In genomic region chr5:170522211-170523128, GRCh38 we compare ENCODE assay signal across 10 cellular contexts. TPM values are rescaled to one million over a fixed set of nuclear protein-coding genes. Genes with fewer than 3 reads are reported as not detected.
DNase-seq lines count a peak whose midpoint lies in the region; ATAC-seq and TF ChIP-seq lines count a peak whose summit lies in the region.
"Had no signal": no experiment of that assay in that cellular context is flagged by ENCODE, and none has a peak within 500 bp of the region (broad histone marks: within the 10 kb centered on the region; RNA-seq: fewer than 3 reads in every experiment).

No MANE protein-coding gene starts in this region.

- peaks cover 12% of the 10 kb centered on the region for H3K4me1 ChIP-seq in RWPE2 (ENCODE audit: insufficient read depth, poor library complexity, severe bottlenecking)
- peaks cover 0 to 16% (median 4%) of the 10 kb centered on the region in 4 donors for H3K4me1 ChIP-seq in tibial nerve

- no peak overlapping the region for H3K4me3 Mint-ChIP-seq in HFFc6
- H3K4me3 Mint-ChIP-seq: CD14-positive monocyte had no signal

- H3K27me3 ChIP-seq in RWPE2 (ENCODE audit: insufficient read depth, poor library complexity, severe bottlenecking) = no peaks in the 10 kb centered on the region
- H3K27me3 ChIP-seq in tibial nerve = no peaks in the 10 kb centered on the region

- H3K4me3 ChIP-seq in RWPE2 (ENCODE audit: severe bottlenecking) = no peak overlapping the region
- H3K4me3 ChIP-seq in fibroblast of mammary gland (ENCODE audit: control insufficient read depth, low read depth, low read length) = no peak overlapping the region
- H3K4me3 ChIP-seq in tibial nerve = no peak overlapping the region

- no peak overlapping the region for H3K27ac Mint-ChIP-seq in HFFc6

- WGBS in tibial nerve, 2 donors = 27 to 41% methylated on average over 8 to 10 of the region's 10 CpGs

- no peak for TF ChIP-seq CTCF in HFFc6 (IDR thresholded peaks at IDR 0.05)
- no peak for TF ChIP-seq CTCF in RWPE2 (IDR thresholded peaks at IDR 0.05; ENCODE audit: poor library complexity, severe bottlenecking)
- TF ChIP-seq CTCF in fibroblast of mammary gland (conservative IDR thresholded peaks at IDR 0.05; ENCODE audit: control insufficient read depth, insufficient read depth, low read depth, low read length) = no peak
- TF ChIP-seq CTCF in tibial nerve (IDR thresholded peaks at IDR 0.05) = no peak

- H3K9me3 Mint-ChIP-seq in HFFc6 = peaks cover 8% of the 10 kb centered on the region; the same call in 1 of the 2 replicates

- TF ChIP-seq POLR2A in tibial nerve (IDR thresholded peaks at IDR 0.05) = no peak

- no peaks in the 10 kb centered on the region for H3K36me3 Mint-ChIP-seq in HFFc6 (ENCODE audit: low read depth)
- H3K36me3 Mint-ChIP-seq: CD14-positive monocyte had no signal

- no peaks in the 10 kb centered on the region for H3K9me3 ChIP-seq in RWPE2 (ENCODE audit: severe bottlenecking)
- peaks cover 0 to 7% (median 0%) of the 10 kb centered on the region in 4 donors for H3K9me3 ChIP-seq in tibial nerve

- H3K4me1 Mint-ChIP-seq in HFFc6 (ENCODE audit: low read depth) = no peaks in the 10 kb centered on the region

- no peaks in the 10 kb centered on the region for H3K36me3 ChIP-seq in RWPE2 (ENCODE audit: low read depth)
- H3K36me3 ChIP-seq in tibial nerve = no peaks in the 10 kb centered on the region

- no peak for TF ChIP-seq EP300 in tibial nerve (IDR thresholded peaks at IDR 0.05)

- peaks cover 2% of the 10 kb centered on the region; the same call in 1 of the 2 replicates for H3K27me3 Mint-ChIP-seq in HFFc6 (ENCODE audit: insufficient read depth)

- peak; percentile 80 for ATAC-seq in RWPE2 (ENCODE audit: low read depth)
- ATAC-seq in GM19455 (IDR thresholded peaks at IDR 0.05; ENCODE audit: unreplicated experiment) = no peak
- ATAC-seq in GM18858 (IDR thresholded peaks at IDR 0.05; ENCODE audit: unreplicated experiment) = no peak

- DNase-seq in A172 (ENCODE audit: low spot score) = peak; percentile 98
- peak; percentile 33 for DNase-seq in HFFc6
- DNase-seq in RWPE2 (ENCODE audit: low spot score) = no peak
- DNase-seq in fibroblast of mammary gland (ENCODE audit: low read depth) = peak; percentile 18
- DNase-seq in tibial nerve (ENCODE audit: low spot score in 2 of 2) = no peak
- no peak for DNase-seq in activated gamma-delta T cell (lab: John Stamatoyannopoulos, UW)
- DNase-seq: activated naive CD4-positive, alpha-beta T cell treated with Interleukin-2 at 50 U/mL for 16 hours had no signal

- H3K27ac ChIP-seq in RWPE2 (ENCODE audit: poor library complexity, severe bottlenecking) (no peak overlapping the region), tibial nerve (no peak overlapping the region)

RNA-seq across cellular contexts. Expression of gene KCNIP1, which starts 18.6 kb away (rescaled TPM):
- total RNA-seq in A172 (2014; rRNA removed; shearing (Covaris generic)) = 0.36 TPM in 1 of 2 replicates, not detected in the other
- not detected for total RNA-seq in HFFc6 (2021; fragmentation: NEBNext Ultra II Directional; extraction: Animal tissue kit (Norgen Biotek cat#: 25700))
- total RNA-seq in tibial nerve = 1 to 10 TPM in 3 of 4 donors, not detected in 1; 4.8 to 9.2 (median 7.3) TPM

Comparison
In these comparisons a context has a peak if more than half of its experiments do, and no peak if none do; other contexts are left out.
1. DNase-seq: peak in A172 (single experiment), HFFc6 (single experiment) and fibroblast of mammary gland (single experiment); none in RWPE2 (single experiment), tibial nerve (0 of 2) and activated gamma-delta T cell (single experiment).